In genomic region chr1:9538669-9539164, GRCh38 we compare ENCODE assay signal across 8 cellular contexts. TPM values are rescaled to one million over a fixed set of nuclear protein-coding genes. Genes with fewer than 3 reads are reported as not detected.
DNase-seq lines count a peak whose midpoint lies in the region; ATAC-seq, FAIRE-seq and TF ChIP-seq lines count a peak whose summit lies in the region.

No MANE protein-coding gene starts in this region.

- no peak overlapping the region for H3K4ac ChIP-seq in trophoblast cell (ENCODE audit: low read depth, low read length)

- H3K4me3 ChIP-seq in Caco-2 (ENCODE audit: low read depth, low read length) (peak overlapping the region; percentile 20; the same call in 1 of the 2 replicates), endothelial cell of umbilical vein (replicated peaks in 1 of 3; ENCODE audit: insufficient read depth in 1 of 3, low read depth in 1 of 3, low read length in 3 of 3) (no peak overlapping the region), trophoblast cell (ENCODE audit: low read depth, low read length) (no peak overlapping the region)

- H3K14ac ChIP-seq in trophoblast cell (ENCODE audit: low read length), result no peak overlapping the region

- ATAC-seq in T-cell (replicated peaks in 1 of 4) (no peak), HG03175 (IDR thresholded peaks at IDR 0.05; ENCODE audit: unreplicated experiment) (no peak), HG02642 (IDR thresholded peaks at IDR 0.05; ENCODE audit: poor library complexity, unreplicated experiment) (no peak)

- no peaks in the 10 kb centered on the region for H4K20me1 ChIP-seq in endothelial cell of umbilical vein (replicated peaks; ENCODE audit: control insufficient read depth, extremely low read depth, insufficient read depth, low read length)

- H3K9ac ChIP-seq in endothelial cell of umbilical vein (replicated peaks; ENCODE audit: extremely low read depth, insufficient read depth, low read length) (peak overlapping the region; percentile 17), trophoblast cell (ENCODE audit: low read length) (no peak overlapping the region)

- H3K27ac ChIP-seq in endothelial cell of umbilical vein (ENCODE audit: insufficient read depth, low read depth, low read length) (no peak overlapping the region), trophoblast cell (ENCODE audit: low read depth, low read length) (no peak overlapping the region)

- no peak overlapping the region for H2BK120ac ChIP-seq in trophoblast cell (ENCODE audit: insufficient read depth, low read length, poor library complexity)

- dilution Hi-C loops in endothelial cell of umbilical vein (cut with MboI; ENCODE audit: extremely low pct_ligation_motif_present, low sequenced_read_pairs), result no loop called here

- no peak overlapping the region for H2AK5ac ChIP-seq in trophoblast cell (ENCODE audit: low read length)

- H3K27me3 ChIP-seq in Caco-2 (replicated peaks; ENCODE audit: control insufficient read depth, insufficient read depth, low read length) (no peaks in the 10 kb centered on the region), endothelial cell of umbilical vein (ENCODE audit: control insufficient read depth in 2 of 2, insufficient read depth in 2 of 2, low read length in 2 of 2) (no peaks in the 10 kb centered on the region), trophoblast cell (ENCODE audit: insufficient read depth, low read length) (no peaks in the 10 kb centered on the region)

- DNase-seq in Caco-2, result peak in 1 of 2 experiments; percentile 27
- DNase-seq in T-cell, result no peak
- no peak for DNase-seq in endothelial cell of umbilical vein (ENCODE audit: low read depth, low spot score)
- DNase-seq in trophoblast cell, result no peak
- DNase-seq in NCI-H1417 (lab: John Stamatoyannopoulos, UW), result no peak
- no peak for DNase-seq in GM03348 (ENCODE audit: low spot score)

- H3K4me1 Mint-ChIP-seq in Caco-2 (ENCODE audit: low read depth, unreplicated experiment) (peaks cover 12% of the 10 kb centered on the region), T-cell (peaks cover 31 to 34% (median 33%) of the 10 kb centered on the region in 3 donors)

- H2AFZ ChIP-seq in endothelial cell of umbilical vein (ENCODE audit: low read depth, low read length) (peak overlapping the region; percentile 7), trophoblast cell (ENCODE audit: insufficient read depth, low read length, poor library complexity) (peak overlapping the region; percentile 20)

- intact Hi-C loops in Caco-2 (cut with micrococcal nuclease; ENCODE audit: unreplicated experiment) (no loop called here), endothelial cell of umbilical vein (cut with micrococcal nuclease) (loop anchor here (1.0 kb wide), 2 partner anchors 23 to 51 kb away; no protein-coding TSS in a partner anchor)

- no peak for FAIRE-seq in endothelial cell of umbilical vein (lab: Jason Lieb, UNC)

- no peak overlapping the region for H4K91ac ChIP-seq in trophoblast cell (ENCODE audit: low read depth, low read length)

- H3K36me3 Mint-ChIP-seq in Caco-2 (ENCODE audit: insufficient read depth, unreplicated experiment) (peaks cover 13% of the 10 kb centered on the region), T-cell (no peaks in the 10 kb centered on the region)

- H3K9me1 ChIP-seq in endothelial cell of umbilical vein (replicated peaks; ENCODE audit: control insufficient read depth, extremely low read depth, insufficient read depth, low read length), result no peaks in the 10 kb centered on the region

- WGBS in trophoblast cell (ENCODE audit: extremely low coverage, insufficient coverage, insufficient read length), result no CpG with 5 or more reads among the region's 23 CpGs

- no peaks in the 10 kb centered on the region for H3K36me3 ChIP-seq in Caco-2 (ENCODE audit: control insufficient read depth, insufficient read depth, low read length)
- H3K36me3 ChIP-seq in endothelial cell of umbilical vein (ENCODE audit: control insufficient read depth in 2 of 2, extremely low read depth in 1 of 2, insufficient read depth in 2 of 2, low read length in 2 of 2), result no peaks in the 10 kb centered on the region
- no peaks in the 10 kb centered on the region for H3K36me3 ChIP-seq in trophoblast cell (ENCODE audit: control insufficient read depth in 1 of 2, insufficient read depth in 2 of 2, low read length in 2 of 2)

- peak overlapping the region; percentile 82 for H3K27ac Mint-ChIP-seq in Caco-2 (ENCODE audit: unreplicated experiment)
- peak overlapping the region; percentile 69 to 83 for H3K27ac Mint-ChIP-seq in T-cell

- H3K4me3 Mint-ChIP-seq in Caco-2 (ENCODE audit: unreplicated experiment), result peak overlapping the region; percentile 66
- peak overlapping the region; percentile 75 to 86 (median 77) for H3K4me3 Mint-ChIP-seq in T-cell

- POLR2A ChIA-PET in Caco-2 (lab: Charles Lee), result interaction anchor here (0.5 to 1.3 kb wide), 6 partner anchors 15 to 1095 kb away, joined by 3 to 10 read pairs (median 4); partner anchors contain the start of gene TMEM201
- POLR2A ChIA-PET in T-cell (lab: Charles Lee), result interaction anchor here in 1 of 2 donors (0.5 kb wide), 1 partner anchor 24 kb away, joined by 16 read pairs; no protein-coding TSS in a partner anchor
- POLR2A ChIA-PET in endothelial cell of umbilical vein (lab: Charles Lee), result interaction anchor here (0.6 to 0.7 kb wide), 2 partner anchors 16 to 24 kb away, joined by 3 to 6 read pairs; no protein-coding TSS in a partner anchor

- H3K4me1 ChIP-seq in Caco-2 (peaks cover 18% of the 10 kb centered on the region), endothelial cell of umbilical vein (ENCODE audit: control insufficient read depth, extremely low read depth, insufficient read depth, low read length) (peaks cover 15% of the 10 kb centered on the region), trophoblast cell (ENCODE audit: control insufficient read depth in 1 of 2, insufficient read depth in 2 of 2, low read length in 2 of 2) (peaks cover 6 to 15% of the 10 kb centered on the region in 2 experiments)

- H3K9me3 ChIP-seq in Caco-2 (no peaks in the 10 kb centered on the region), endothelial cell of umbilical vein (replicated peaks; ENCODE audit: control insufficient read depth, insufficient read depth, low read length) (no peaks in the 10 kb centered on the region), trophoblast cell (ENCODE audit: insufficient read depth, low read depth, low read length) (no peaks in the 10 kb centered on the region)

- H3K18ac ChIP-seq in trophoblast cell (ENCODE audit: low read length), result no peak overlapping the region

- peaks cover 4% of the 10 kb centered on the region for H3K79me1 ChIP-seq in trophoblast cell (ENCODE audit: low read length)

- H3K79me2 ChIP-seq in endothelial cell of umbilical vein (ENCODE audit: control insufficient read depth, insufficient read depth, low read length), result peaks cover 26% of the 10 kb centered on the region
- peaks cover 6% of the 10 kb centered on the region for H3K79me2 ChIP-seq in trophoblast cell (ENCODE audit: control insufficient read depth, insufficient read depth, low read length, poor library complexity)

- TF ChIP-seq CTCF in Caco-2 (IDR thresholded peaks at IDR 0.05; ENCODE audit: insufficient read depth in 1 of 2, low read depth in 1 of 2, low read length in 1 of 2, severe bottlenecking in 1 of 2, unreplicated experiment in 1 of 2) (no peak), endothelial cell of umbilical vein (IDR thresholded peaks at IDR 0.05; ENCODE audit: extremely low read depth in 1 of 2, insufficient read depth in 1 of 2, low read depth in 1 of 2, low read length in 2 of 2) (no peak)

- no peak overlapping the region for H3K23ac ChIP-seq in trophoblast cell (ENCODE audit: low read length)

- no peak overlapping the region for H4K12ac ChIP-seq in trophoblast cell (ENCODE audit: low read depth, low read length)

- no peak overlapping the region for H2BK5ac ChIP-seq in trophoblast cell (ENCODE audit: low read depth, low read length, poor library complexity)

- BruUV-seq in Caco-2 (replicated peaks; lab: Mats Ljungman, UMichigan), result TSS peak; percentile 80
- TSS peak; percentile 22 for BruUV-seq in endothelial cell of umbilical vein (replicated peaks; lab: Mats Ljungman, UMichigan)

- no peak for TF ChIP-seq POLR2A in endothelial cell of umbilical vein (IDR thresholded peaks at IDR 0.05; ENCODE audit: low read depth, low read length)

- H3K9me3 Mint-ChIP-seq in Caco-2 (ENCODE audit: unreplicated experiment) (no peaks in the 10 kb centered on the region), T-cell (no peaks in the 10 kb centered on the region)

- no peak overlapping the region for H3K4me2 ChIP-seq in endothelial cell of umbilical vein (ENCODE audit: insufficient read depth, low read length)
- peak overlapping the region; percentile 6 for H3K4me2 ChIP-seq in trophoblast cell (ENCODE audit: low read length)

- no peak overlapping the region for H2BK12ac ChIP-seq in trophoblast cell (ENCODE audit: low read length)

- CTCF ChIA-PET in Caco-2 (lab: Charles Lee), result interaction anchor here (1.0 to 1.2 kb wide), 2 partner anchors 40 to 304 kb away, joined by 3 read pairs; partner anchors contain the start of gene H6PD
- CTCF ChIA-PET in T-cell (lab: Charles Lee), result no interaction called here
- CTCF ChIA-PET in endothelial cell of umbilical vein (lab: Charles Lee), result interaction anchor here (0.7 to 1.4 kb wide), 4 partner anchors 9 to 48 kb away, joined by 4 to 5 read pairs (median 5); no protein-coding TSS in a partner anchor

- H3K27me3 Mint-ChIP-seq in Caco-2 (ENCODE audit: insufficient read depth, unreplicated experiment) (no peaks in the 10 kb centered on the region), T-cell (no peaks in the 10 kb centered on the region)

- H4K8ac ChIP-seq in trophoblast cell (ENCODE audit: low read depth, low read length), result peak overlapping the region; percentile 5

RNA-seq across cellular contexts. Expression of gene SLC25A33, which starts 0.5 kb away (rescaled TPM):
- total RNA-seq in Caco-2 (2022), result 9.9 and 11.2 TPM in 2 replicates
- 1 to 10 TPM; 2.8 to 6.2 (median 4.4) TPM for total RNA-seq in T-cell
- total RNA-seq in endothelial cell of umbilical vein, result 6.4 and 6.6 TPM in 2 replicates
- 3.1 and 3.8 TPM in 2 replicates for polyA plus RNA-seq in endothelial cell of umbilical vein
- polyA plus RNA-seq in endothelial cell of umbilical vein (2011; cell fraction: cytosol; rRNA removed), result 3.6 and 4.1 TPM in 2 replicates
- polyA plus RNA-seq in endothelial cell of umbilical vein (2011; cell fraction: nucleus; rRNA removed), result 2.0 and 2.7 TPM in 2 replicates
- polyA plus RNA-seq in endothelial cell of umbilical vein (2012), result 4.0 and 4.8 TPM in 2 replicates
- polyA minus RNA-seq in endothelial cell of umbilical vein, result 2.2 and 2.8 TPM in 2 replicates
- 4.5 TPM for polyA minus RNA-seq in endothelial cell of umbilical vein (2011; cell fraction: cytosol; rRNA and poly(A)+ RNA removed)
- polyA minus RNA-seq in endothelial cell of umbilical vein (2011; cell fraction: nucleus; rRNA and poly(A)+ RNA removed), result 1.8 and 2.2 TPM in 2 replicates
- 4.8 and 5.0 TPM in 2 replicates for polyA plus RNA-seq in trophoblast cell (2013)

RNA-seq across cellular contexts. Expression of gene TMEM201, which starts 50.0 kb away (rescaled TPM):
- total RNA-seq in Caco-2 (2022) (27.2 and 28.2 TPM in 2 replicates), T-cell (10 to 100 TPM; 11.4 to 14.6 (median 12.5) TPM), endothelial cell of umbilical vein (21.0 and 24.8 TPM in 2 replicates)
- 8.3 and 10.0 TPM in 2 replicates for polyA plus RNA-seq in endothelial cell of umbilical vein
- polyA plus RNA-seq in endothelial cell of umbilical vein (2011; cell fraction: cytosol; rRNA removed), result 5.6 and 6.2 TPM in 2 replicates
- polyA plus RNA-seq in endothelial cell of umbilical vein (2011; cell fraction: nucleus; rRNA removed), result 12.9 and 13.4 TPM in 2 replicates
- 8.1 and 9.2 TPM in 2 replicates for polyA plus RNA-seq in endothelial cell of umbilical vein (2012)
- 5.6 and 6.9 TPM in 2 replicates for polyA minus RNA-seq in endothelial cell of umbilical vein
- polyA minus RNA-seq in endothelial cell of umbilical vein (2011; cell fraction: cytosol; rRNA and poly(A)+ RNA removed), result 15.3 TPM
- 6.8 and 9.0 TPM in 2 replicates for polyA minus RNA-seq in endothelial cell of umbilical vein (2011; cell fraction: nucleus; rRNA and poly(A)+ RNA removed)
- 13.3 and 13.4 TPM in 2 replicates for polyA plus RNA-seq in trophoblast cell (2013)

Comparison
In these comparisons a context has a peak if more than half of its experiments do, and no peak if none do; other contexts are left out.
1. CTCF ChIA-PET loops: an anchor here in Caco-2 (1.0 to 1.2 kb wide) and endothelial cell of umbilical vein (0.7 to 1.4 kb wide); none called in T-cell.